In the genomic region with DNA sequence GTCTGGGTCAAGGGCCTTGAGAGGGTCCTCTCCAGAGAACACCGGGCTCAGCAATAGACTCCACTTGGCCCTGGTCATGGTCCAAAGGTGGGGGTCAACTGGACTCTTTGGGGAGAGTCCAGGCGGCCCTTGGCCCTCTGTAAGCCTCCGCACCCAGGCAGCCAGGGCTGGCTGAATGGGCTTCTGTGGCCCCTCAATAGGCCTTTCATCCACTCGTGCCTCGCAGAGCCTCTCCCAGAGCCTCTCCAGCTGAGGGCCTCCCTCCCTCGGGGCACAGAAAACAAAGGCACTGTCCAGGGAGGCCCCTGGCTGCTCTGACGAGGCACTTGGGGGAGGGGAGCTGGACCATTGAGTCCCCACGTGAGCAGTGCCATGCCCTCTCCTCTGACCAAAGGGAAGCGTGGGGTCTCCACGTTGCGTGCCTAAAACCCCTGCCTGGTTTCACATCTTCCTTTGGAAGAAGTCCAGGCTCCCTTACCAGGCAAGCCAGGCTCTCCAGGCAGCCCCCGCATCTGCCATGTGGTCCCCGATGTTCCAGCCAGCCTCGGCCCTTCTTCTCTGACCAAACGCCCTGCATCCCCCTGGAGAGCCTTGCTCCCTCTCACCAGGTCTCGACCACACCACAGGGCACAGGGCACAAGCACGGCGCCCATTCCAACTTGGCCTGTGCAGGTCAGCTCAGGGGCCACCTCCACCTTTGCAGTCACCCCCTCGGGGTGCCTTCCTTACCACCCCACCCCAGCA, we compare ENCODE assay signal across 1 cellular context.
TF ChIP-seq lines count a peak whose summit lies in the region.

No MANE protein-coding gene starts in this region.

TF ChIP-seq in H1, 55 proteins besides CTCF, POLR2A, EP300 and RAD21:
- no peak for TF ChIP-seq NANOG (IDR thresholded peaks at IDR 0.05; ENCODE audit: insufficient read depth, low read depth, low read length, poor library complexity, severe bottlenecking)
- TF ChIP-seq, protein P1, sequence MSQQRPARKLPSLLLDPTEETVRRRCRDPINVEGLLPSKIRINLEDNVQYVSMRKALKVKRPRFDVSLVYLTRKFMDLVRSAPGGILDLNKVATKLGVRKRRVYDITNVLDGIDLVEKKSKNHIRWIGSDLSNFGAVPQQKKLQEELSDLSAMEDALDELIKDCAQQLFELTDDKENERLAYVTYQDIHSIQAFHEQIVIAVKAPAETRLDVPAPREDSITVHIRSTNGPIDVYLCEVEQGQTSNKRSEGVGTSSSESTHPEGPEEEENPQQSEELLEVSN (IDR thresholded peaks at IDR 0.05): no peak
- TF ChIP-seq, protein P2, sequence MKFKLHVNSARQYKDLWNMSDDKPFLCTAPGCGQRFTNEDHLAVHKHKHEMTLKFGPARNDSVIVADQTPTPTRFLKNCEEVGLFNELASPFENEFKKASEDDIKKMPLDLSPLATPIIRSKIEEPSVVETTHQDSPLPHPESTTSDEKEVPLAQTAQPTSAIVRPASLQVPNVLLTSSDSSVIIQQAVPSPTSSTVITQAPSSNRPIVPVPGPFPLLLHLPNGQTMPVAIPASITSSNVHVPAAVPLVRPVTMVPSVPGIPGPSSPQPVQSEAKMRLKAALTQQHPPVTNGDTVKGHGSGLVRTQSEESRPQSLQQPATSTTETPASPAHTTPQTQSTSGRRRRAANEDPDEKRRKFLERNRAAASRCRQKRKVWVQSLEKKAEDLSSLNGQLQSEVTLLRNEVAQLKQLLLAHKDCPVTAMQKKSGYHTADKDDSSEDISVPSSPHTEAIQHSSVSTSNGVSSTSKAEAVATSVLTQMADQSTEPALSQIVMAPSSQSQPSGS (IDR thresholded peaks at IDR 0.05; ENCODE audit: low read length): no peak
- TF ChIP-seq HDAC2 (IDR thresholded peaks at IDR 0.05; ENCODE audit: borderline replicate concordance in 1 of 2, low read depth in 2 of 2, low read length in 2 of 2): no peak
- no peak for TF ChIP-seq SIX5 (IDR thresholded peaks at IDR 0.05; ENCODE audit: low read depth, low read length)
- no peak for TF ChIP-seq JUND (IDR thresholded peaks at IDR 0.05; ENCODE audit: low read length)
- no peak for TF ChIP-seq BRCA1 (IDR thresholded peaks at IDR 0.05; ENCODE audit: low read depth, low read length)
- no peak for TF ChIP-seq RNF2 (IDR thresholded peaks at IDR 0.05; ENCODE audit: borderline replicate concordance, low read depth, low read length, missing control alignments, poor library complexity, severe bottlenecking)
- no peak for TF ChIP-seq CBX5 (IDR thresholded peaks at IDR 0.05; ENCODE audit: low read depth, low read length)
- TF ChIP-seq, protein P3, sequence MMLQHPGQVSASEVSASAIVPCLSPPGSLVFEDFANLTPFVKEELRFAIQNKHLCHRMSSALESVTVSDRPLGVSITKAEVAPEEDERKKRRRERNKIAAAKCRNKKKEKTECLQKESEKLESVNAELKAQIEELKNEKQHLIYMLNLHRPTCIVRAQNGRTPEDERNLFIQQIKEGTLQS (IDR thresholded peaks at IDR 0.05; ENCODE audit: insufficient read depth, low read depth, low read length): no peak
- no peak for TF ChIP-seq SP2 (IDR thresholded peaks at IDR 0.05; ENCODE audit: low read length)
- no peak for TF ChIP-seq CHD2 (IDR thresholded peaks at IDR 0.05; ENCODE audit: low read length)
- TF ChIP-seq SAP30 (IDR thresholded peaks at IDR 0.05; ENCODE audit: insufficient read depth, insufficient replicate concordance, low read length): no peak
- TF ChIP-seq KDM1A (IDR thresholded peaks at IDR 0.05; ENCODE audit: borderline replicate concordance, low read length): no peak
